In the genomic region with DNA sequence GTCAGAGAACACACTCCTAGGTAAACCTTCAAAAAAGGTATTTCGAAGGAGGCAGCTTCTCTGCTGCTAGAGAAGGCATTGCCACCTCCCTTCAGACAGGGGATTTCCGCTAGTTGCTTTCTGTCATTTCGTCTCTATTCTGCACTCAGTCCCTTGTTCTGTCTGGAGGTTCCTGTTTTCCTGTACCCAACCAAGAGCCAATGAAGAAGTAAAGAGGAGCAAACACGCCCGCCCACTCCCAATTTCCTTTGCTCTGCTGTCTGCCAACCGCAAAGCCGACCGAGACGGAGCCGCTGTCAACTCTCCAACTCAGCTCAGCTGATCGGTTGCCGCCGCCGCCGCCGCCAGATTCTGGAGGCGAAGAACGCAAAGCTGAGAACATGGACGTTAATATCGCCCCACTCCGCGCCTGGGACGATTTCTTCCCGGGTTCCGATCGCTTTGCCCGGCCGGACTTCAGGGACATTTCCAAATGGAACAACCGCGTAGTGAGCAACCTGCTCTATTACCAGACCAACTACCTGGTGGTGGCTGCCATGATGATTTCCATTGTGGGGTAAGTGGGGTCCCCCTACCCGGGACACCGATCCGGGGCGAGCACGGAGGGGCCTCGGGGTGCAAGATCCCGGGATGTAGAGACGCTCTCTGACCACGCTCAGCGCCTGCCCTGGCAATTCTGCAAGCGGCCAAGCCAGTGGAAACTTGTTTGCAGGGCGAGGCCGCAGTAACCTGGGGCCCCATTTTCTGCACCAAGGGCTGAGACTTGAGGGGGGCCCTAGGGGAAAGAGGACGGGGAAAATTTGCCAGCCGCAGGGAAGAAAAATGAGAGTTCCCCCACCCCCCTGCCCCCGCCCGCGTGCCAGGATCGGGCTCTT, we compare ENCODE assay signal across 8 cellular contexts. TPM values are rescaled to one million over a fixed set of nuclear protein-coding genes. Genes with fewer than 3 reads are reported as not detected.
DNase-seq lines count a peak whose midpoint lies in the region; ATAC-seq and TF ChIP-seq lines count a peak whose summit lies in the region.

A gene with protein sequence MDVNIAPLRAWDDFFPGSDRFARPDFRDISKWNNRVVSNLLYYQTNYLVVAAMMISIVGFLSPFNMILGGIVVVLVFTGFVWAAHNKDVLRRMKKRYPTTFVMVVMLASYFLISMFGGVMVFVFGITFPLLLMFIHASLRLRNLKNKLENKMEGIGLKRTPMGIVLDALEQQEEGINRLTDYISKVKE (plus strand): TSS at position 270 of the 875 bp plus-strand sequence. CDS start 111 bp downstream, at position 381.

- POLR2A ChIA-PET in activated CD4-positive, alpha-beta memory T cell treated with anti-CD3 and anti-CD28 coated beads for 36 hours (lab: Charles Lee), result interaction anchor here (1.4 to 6.1 kb wide), 8 partner anchors 8 to 220 kb away, joined by 3 to 81 read pairs (median 8); a partner anchor contains a TSS

- H3K27me3 Mint-ChIP-seq in activated CD4-positive, alpha-beta memory T cell treated with anti-CD3 and anti-CD28 coated beads for 36 hours, result no peaks in the 10 kb centered on the region

- TF ChIP-seq POLR2A in lower leg skin (IDR thresholded peaks at IDR 0.05), result no peak

- peak within 1 kb of the TSS; percentile 85 for H3K9ac ChIP-seq in BLaER1
- peak within 1 kb of the TSS; percentile 93 to 97 for H3K9ac ChIP-seq in duodenal mucosa (ENCODE audit: low read depth in 1 of 2, low read length in 2 of 2)

- 0 to 1% methylated on average over 41 to 49 of the region's 49 CpGs for WGBS in lower leg skin, 2 donors

- H3K4me1 ChIP-seq in BLaER1 (peaks cover 82% of the 10 kb centered on the region), duodenal mucosa (ENCODE audit: control insufficient read depth in 1 of 2, insufficient read depth in 2 of 2, low read length in 2 of 2) (peaks cover 67 to 68% of the 10 kb centered on the region in 2 donors)

- peak within 1 kb of the TSS; percentile 87 for H3K4me2 ChIP-seq in BLaER1

- H3K9me3 ChIP-seq in BLaER1 (no peaks in the 10 kb centered on the region), duodenal mucosa (ENCODE audit: control insufficient read depth in 1 of 2, low read length in 2 of 2) (no peaks in the 10 kb centered on the region)

- intact Hi-C loops in activated CD4-positive, alpha-beta memory T cell treated with anti-CD3 and anti-CD28 coated beads for 36 hours (cut with micrococcal nuclease), result loop anchor here (1.0 to 5.0 kb wide), 9 partner anchors 7 to 1977 kb away; a partner anchor contains a TSS
- intact Hi-C loops in lower leg skin (cut with DNase I; ENCODE audit: low total_unique reads), result no loop called here

- peaks cover 7% of the 10 kb centered on the region; the same call in 1 of the 2 replicates for H3K36me3 ChIP-seq in BLaER1
- no peaks in the 10 kb centered on the region for H3K36me3 ChIP-seq in duodenal mucosa (ENCODE audit: control insufficient read depth in 1 of 2, insufficient read depth in 2 of 2, low read length in 2 of 2)

- H3K36me3 Mint-ChIP-seq in activated CD4-positive, alpha-beta memory T cell treated with anti-CD3 and anti-CD28 coated beads for 36 hours, result peaks cover 23% of the 10 kb centered on the region

- H3K4me3 ChIP-seq in BLaER1 (peak within 1 kb of the TSS; percentile 92), duodenal mucosa (ENCODE audit: low read depth in 1 of 2, low read length in 2 of 2) (peak within 1 kb of the TSS; percentile 94 to 95), lower leg skin (ENCODE audit: low read depth, poor library complexity, severe bottlenecking) (peak within 1 kb of the TSS; percentile 97)

- H3K27ac ChIP-seq in BLaER1 (peak within 1 kb of the TSS; percentile 68), duodenal mucosa (ENCODE audit: low read depth, low read length) (peak within 1 kb of the TSS; percentile 91)

- H3K4me3 Mint-ChIP-seq in activated CD4-positive, alpha-beta memory T cell treated with anti-CD3 and anti-CD28 coated beads for 36 hours, result peak within 1 kb of the TSS; percentile 97

- H3K9me3 Mint-ChIP-seq in activated CD4-positive, alpha-beta memory T cell treated with anti-CD3 and anti-CD28 coated beads for 36 hours, result no peaks in the 10 kb centered on the region

- DNase-seq in NCI-H82 treated with DMSO at 0.1 percent for 48 hours (lab: John Stamatoyannopoulos, UW; ENCODE audit: unreplicated experiment), result peak; percentile 87
- DNase-seq in activated CD4-positive, alpha-beta memory T cell treated with anti-CD3 and anti-CD28 coated beads for 36 hours, result peak; percentile 96
- DNase-seq in lower leg skin (ENCODE audit: low spot score in 2 of 2), result peak; percentile 94 to 99
- DNase-seq in stimulated activated CD4-positive, alpha-beta T cell treated with anti-CD3 and anti-CD28 coated beads, Interleukin-4, amount 100 ng/mL, for 48 hours (ENCODE audit: low read depth in 2 of 2), result peak; percentile 85 to 90

- no peaks in the 10 kb centered on the region for H4K20me1 ChIP-seq in BLaER1

- ATAC-seq in GM19324 (IDR thresholded peaks at IDR 0.05; ENCODE audit: low FRiP score, unreplicated experiment) (peak; percentile 54), HG03469 (IDR thresholded peaks at IDR 0.05; ENCODE audit: unreplicated experiment) (peak; percentile 26)

- TF ChIP-seq CTCF in lower leg skin (IDR thresholded peaks at IDR 0.05), result no peak

- H3K27me3 ChIP-seq in BLaER1 (no peaks in the 10 kb centered on the region), duodenal mucosa (ENCODE audit: control insufficient read depth in 1 of 2, insufficient read depth in 2 of 2, low read length in 2 of 2) (no peaks in the 10 kb centered on the region)

- H3K27ac Mint-ChIP-seq in activated CD4-positive, alpha-beta memory T cell treated with anti-CD3 and anti-CD28 coated beads for 36 hours, result peak within 1 kb of the TSS; percentile 97

- CTCF ChIA-PET in activated CD4-positive, alpha-beta memory T cell treated with anti-CD3 and anti-CD28 coated beads for 36 hours (lab: Charles Lee), result interaction anchor here (1.1 to 1.4 kb wide), 2 partner anchors 10 to 77 kb away, joined by 3 to 4 read pairs; no protein-coding TSS in a partner anchor

- H3K4me1 Mint-ChIP-seq in activated CD4-positive, alpha-beta memory T cell treated with anti-CD3 and anti-CD28 coated beads for 36 hours (ENCODE audit: low read depth), result peaks cover 61% of the 10 kb centered on the region

RNA-seq across cellular contexts. Expression of the gene that starts here (rescaled TPM):
- total RNA-seq in activated CD4-positive, alpha-beta memory T cell treated with anti-CD3 and anti-CD28 coated beads for 36 hours, result 10 to 100 TPM; 93.9 to 94.8 TPM
- 10 to 100 TPM; 28.1 to 75.9 (median 54.1) TPM for total RNA-seq in lower leg skin

Comparison
In these comparisons a context has a peak if more than half of its experiments do, and no peak if none do; other contexts are left out.
1. Peak in every context shown above with its lines: DNase-seq, ATAC-seq, H3K4me3 ChIP-seq and H3K27ac ChIP-seq.